ENCODE assay signal across 22 cellular contexts in genomic region chr11:79342686-79343085, GRCh38.
A peak's percentile ranks its signal among the peaks of the same experiment; 100 is the strongest.
DNase-seq lines count a peak whose midpoint lies in the region.
"Had no signal": no experiment of that assay in that cellular context is flagged by ENCODE, and none has a peak within 500 bp of the region (broad histone marks: within the 10 kb centered on the region; RNA-seq: fewer than 3 reads in every experiment).

No MANE protein-coding gene starts in this region.

- intact Hi-C loops in activated T-helper 1 cell treated with anti-CD3 and anti-CD28 coated beads, Interleukin-12 subunit alpha, Interleukin-12 subunit beta, Interleukin-2, Interleukin-4 antibody, amounts not matched to agents 30 ng/mL and 10 ng/mL and 1 ng/mL, durations not matched to agents 14 hours and 24 hours and 36 hours (cut with micrococcal nuclease): no loop called here

- H3K9me3 Mint-ChIP-seq in activated T-helper 1 cell treated with anti-CD3 and anti-CD28 coated beads, Interleukin-12 subunit alpha, Interleukin-12 subunit beta, Interleukin-2, Interleukin-4 antibody, amounts not matched to agents 30 ng/mL and 10 ng/mL and 1 ng/mL, durations not matched to agents 14 hours and 24 hours and 36 hours: no peaks in the 10 kb centered on the region
- H3K9me3 Mint-ChIP-seq: activated T-cell treated with anti-CD3 and anti-CD28 coated beads, Interleukin-2, amount 50 U/mL, for 72 hours; brain; memory B cell had no signal

- no peak overlapping the region for H3K27ac ChIP-seq in BLaER1
- H3K27ac ChIP-seq in caudate nucleus (ENCODE audit: low read depth, low read length): no peak overlapping the region
- H3K27ac ChIP-seq: neutrophil, upper lobe of left lung had no signal

- H3K4me3 ChIP-seq in BLaER1: no peak overlapping the region
- H3K4me3 ChIP-seq: upper lobe of left lung had no signal

- H3K9ac ChIP-seq in BLaER1: no peak overlapping the region

- DNase-seq in COLO668 (lab: John Stamatoyannopoulos, UW; ENCODE audit: unreplicated experiment) (peak; percentile 79), NCI-H1092 treated with DMSO at 0.1 percent for 48 hours (lab: John Stamatoyannopoulos, UW) (peak; percentile 32), T1000 (lab: John Stamatoyannopoulos, UW) (peak; percentile 2), caudate nucleus (lab: John Stamatoyannopoulos, UW) (no peak), AG20443 (ENCODE audit: low spot score) (no peak)
- DNase-seq in activated T-helper 1 cell treated with anti-CD3 and anti-CD28 coated beads, Interleukin-12 subunit alpha, Interleukin-12 subunit beta, Interleukin-2, Interleukin-4 antibody, amounts not matched to agents 30 ng/mL and 10 ng/mL and 1 ng/mL, durations not matched to agents 14 hours and 24 hours and 36 hours (ENCODE audit: low spot score): no peak
- DNase-seq: activated CD4-positive, alpha-beta T cell treated with anti-CD3 and anti-CD28 coated beads, Interleukin-2, amount 50 U/mL, for 4 hours; activated CD4-positive, CD25-positive, alpha-beta regulatory T cell; activated naive CD4-positive, alpha-beta T cell treated with Interleukin-2 at 50 U/mL for 16 hours; activated T-cell treated with anti-CD3 and anti-CD28 coated beads, Interleukin-2, amount 50 U/mL, for 72 hours; GOT3; NK-92 treated with Interleukin-12 subunit alpha and Interleukin-12 subunit beta, amount 100 ng/mL, for 24 hours; PC-3; Right ventricle myocardium superior; stimulated activated CD4-positive, alpha-beta T cell treated with anti-CD3 and anti-CD28 coated beads, Interleukin-4, amount 100 ng/mL, for 24 hours; upper lobe of left lung had no signal

- peaks cover 1% of the 10 kb centered on the region for H3K27me3 Mint-ChIP-seq in activated T-helper 1 cell treated with anti-CD3 and anti-CD28 coated beads, Interleukin-12 subunit alpha, Interleukin-12 subunit beta, Interleukin-2, Interleukin-4 antibody, amounts not matched to agents 30 ng/mL and 10 ng/mL and 1 ng/mL, durations not matched to agents 14 hours and 24 hours and 36 hours (ENCODE audit: insufficient read depth)
- H3K27me3 Mint-ChIP-seq: brain had no signal

- no peak overlapping the region for H3K27ac Mint-ChIP-seq in activated T-helper 1 cell treated with anti-CD3 and anti-CD28 coated beads, Interleukin-12 subunit alpha, Interleukin-12 subunit beta, Interleukin-2, Interleukin-4 antibody, amounts not matched to agents 30 ng/mL and 10 ng/mL and 1 ng/mL, durations not matched to agents 14 hours and 24 hours and 36 hours
- H3K27ac Mint-ChIP-seq: activated T-cell treated with anti-CD3 and anti-CD28 coated beads, Interleukin-2, amount 50 U/mL, for 72 hours; CD14-positive monocyte; memory B cell; stimulated activated effector memory CD8-positive, alpha-beta T cell treated with anti-CD3 and anti-CD28 coated beads, Interleukin-12 subunit alpha, Interleukin-12 subunit beta, amount 100 ng/mL, for 72 hours had no signal

- no peaks in the 10 kb centered on the region for H3K4me1 Mint-ChIP-seq in activated T-helper 1 cell treated with anti-CD3 and anti-CD28 coated beads, Interleukin-12 subunit alpha, Interleukin-12 subunit beta, Interleukin-2, Interleukin-4 antibody, amounts not matched to agents 30 ng/mL and 10 ng/mL and 1 ng/mL, durations not matched to agents 14 hours and 24 hours and 36 hours (ENCODE audit: low read depth)
- H3K4me1 Mint-ChIP-seq: CD14-positive monocyte; stimulated activated effector memory CD8-positive, alpha-beta T cell treated with anti-CD3 and anti-CD28 coated beads, Interleukin-12 subunit alpha, Interleukin-12 subunit beta, amount 100 ng/mL, for 72 hours had no signal

- H3K9me3 ChIP-seq in BLaER1: no peaks in the 10 kb centered on the region
- H3K9me3 ChIP-seq: neutrophil, upper lobe of left lung had no signal

- peaks cover 25% of the 10 kb centered on the region for H3K4me1 ChIP-seq in BLaER1
- H3K4me1 ChIP-seq: upper lobe of left lung had no signal

- H3K36me3 Mint-ChIP-seq in activated T-helper 1 cell treated with anti-CD3 and anti-CD28 coated beads, Interleukin-12 subunit alpha, Interleukin-12 subunit beta, Interleukin-2, Interleukin-4 antibody, amounts not matched to agents 30 ng/mL and 10 ng/mL and 1 ng/mL, durations not matched to agents 14 hours and 24 hours and 36 hours (ENCODE audit: low read depth): no peaks in the 10 kb centered on the region
- H3K36me3 Mint-ChIP-seq: CD14-positive monocyte; memory B cell; stimulated activated effector memory CD8-positive, alpha-beta T cell treated with anti-CD3 and anti-CD28 coated beads, Interleukin-12 subunit alpha, Interleukin-12 subunit beta, amount 100 ng/mL, for 72 hours had no signal

- no peaks in the 10 kb centered on the region for H3K27me3 ChIP-seq in BLaER1
- H3K27me3 ChIP-seq: neutrophil, upper lobe of left lung had no signal

- H3K4me2 ChIP-seq in BLaER1: peak overlapping the region; percentile 74

- peaks cover 23% of the 10 kb centered on the region; the same call in 1 of the 2 replicates for H4K20me1 ChIP-seq in BLaER1

- no peak overlapping the region for H3K4me3 Mint-ChIP-seq in activated T-helper 1 cell treated with anti-CD3 and anti-CD28 coated beads, Interleukin-12 subunit alpha, Interleukin-12 subunit beta, Interleukin-2, Interleukin-4 antibody, amounts not matched to agents 30 ng/mL and 10 ng/mL and 1 ng/mL, durations not matched to agents 14 hours and 24 hours and 36 hours
- H3K4me3 Mint-ChIP-seq: activated T-cell treated with anti-CD3 and anti-CD28 coated beads, Interleukin-2, amount 50 U/mL, for 72 hours; brain; CD14-positive monocyte; memory B cell; stimulated activated effector memory CD8-positive, alpha-beta T cell treated with anti-CD3 and anti-CD28 coated beads, Interleukin-12 subunit alpha, Interleukin-12 subunit beta, amount 100 ng/mL, for 72 hours had no signal

- no peaks in the 10 kb centered on the region; the same call in 1 of the 2 replicates for H3K36me3 ChIP-seq in BLaER1
- H3K36me3 ChIP-seq: neutrophil, upper lobe of left lung had no signal

Comparison
In these comparisons a context has a peak if more than half of its experiments do, and no peak if none do; other contexts are left out.
1. DNase-seq: peak in COLO668 (single experiment), NCI-H1092 treated with DMSO at 0.1 percent for 48 hours (single experiment) and T1000 (single experiment); none in caudate nucleus (0 of 61), activated T-helper 1 cell treated with anti-CD3 and anti-CD28 coated beads, Interleukin-12 subunit alpha, Interleukin-12 subunit beta, Interleukin-2, Interleukin-4 antibody, amounts not matched to agents 30 ng/mL and 10 ng/mL and 1 ng/mL, durations not matched to agents 14 hours and 24 hours and 36 hours (single experiment) and AG20443 (single experiment).